In genomic region chr2:74454654-74455511, GRCh38 we compare ENCODE assay signal across 7 cellular contexts.
A peak's percentile ranks its signal among the peaks of the same experiment; 100 is the strongest.
DNase-seq lines count a peak whose midpoint lies in the region; ATAC-seq and FAIRE-seq lines count a peak whose summit lies in the region.

TSS of gene INO80B (plus strand) at chr2:74455087. CDS start at chr2:74455117, 30 bp downstream.

- no peak for DNase-seq in GM18507 (ENCODE audit: extremely low spot score, insufficient read length, low read depth)
- peak; percentile 96 to 98 for DNase-seq in NCI-H2081 (lab: John Stamatoyannopoulos, UW)
- DNase-seq in T1000 (lab: John Stamatoyannopoulos, UW): peak; percentile 96
- DNase-seq in astrocyte of the hippocampus (ENCODE audit: low read depth, low spot score): peak; percentile 99
- peak; percentile 93 for DNase-seq in hepatic stellate cell (ENCODE audit: low spot score)
- DNase-seq in retina: peak; percentile 99

- FAIRE-seq in GM18507 (lab: Jason Lieb, UNC): peak; percentile 99

- peak; percentile 38 for ATAC-seq in HG03025 (IDR thresholded peaks at IDR 0.05; ENCODE audit: low FRiP score, unreplicated experiment)
